In the genomic region with DNA sequence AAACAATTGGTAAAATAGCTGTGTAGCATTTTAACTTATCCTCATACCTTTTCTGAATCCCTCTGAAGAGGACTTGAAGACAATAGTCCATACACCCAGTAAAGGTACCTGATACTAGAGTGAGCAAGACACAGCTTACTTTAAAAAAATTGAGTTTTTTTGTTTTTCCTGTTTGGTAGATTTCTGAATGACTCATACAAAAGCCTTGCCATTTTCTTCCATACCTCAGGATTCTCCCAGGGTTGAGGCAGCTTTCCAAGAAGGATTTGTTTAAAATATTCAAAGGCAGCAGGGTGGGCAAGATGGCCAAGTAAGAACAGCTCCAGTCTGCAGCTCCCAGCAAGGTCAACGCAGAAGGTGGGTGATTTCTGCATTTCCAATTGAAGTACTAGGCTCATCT, we compare ENCODE assay signal across 26 cellular contexts.
"Had no signal": no experiment of that assay in that cellular context is flagged by ENCODE, and none has a peak within 500 bp of the region (broad histone marks: within the 10 kb centered on the region; RNA-seq: fewer than 3 reads in every experiment).

No MANE protein-coding gene starts in this region.

- H3K36me3 Mint-ChIP-seq: activated naive CD8-positive, alpha-beta T cell treated with anti-CD3 and anti-CD28 coated beads for 36 hours; memory B cell; stimulated activated effector memory CD8-positive, alpha-beta T cell treated with anti-CD3 and anti-CD28 coated beads, Interleukin-12 subunit alpha, Interleukin-12 subunit beta, amount 100 ng/mL, for 72 hours had no signal

- H3K27me3 Mint-ChIP-seq: memory B cell; stimulated activated naive CD8-positive, alpha-beta T cell treated with anti-CD3 and anti-CD28 coated beads, Interleukin-15, amount 100 ng/mL, for 72 hours had no signal

- H3K4me3 ChIP-seq: body of pancreas, esophagus muscularis mucosa, heart left ventricle, pancreas, psoas muscle, right lobe of liver, tibial artery, uterus had no signal

- H3K36me3 ChIP-seq: esophagus muscularis mucosa, heart left ventricle, neutrophil, pancreas, right lobe of liver, tibial artery, uterus had no signal

- H3K27me3 ChIP-seq: body of pancreas, esophagus muscularis mucosa, heart left ventricle, neutrophil, pancreas, right lobe of liver, tibial artery, uterus had no signal

- H3K4me1 Mint-ChIP-seq: activated naive CD8-positive, alpha-beta T cell treated with anti-CD3 and anti-CD28 coated beads for 36 hours; memory B cell; nephron; stimulated activated effector memory CD8-positive, alpha-beta T cell treated with anti-CD3 and anti-CD28 coated beads, Interleukin-12 subunit alpha, Interleukin-12 subunit beta, amount 100 ng/mL, for 72 hours; stimulated activated naive CD8-positive, alpha-beta T cell treated with anti-CD3 and anti-CD28 coated beads, Interleukin-15, amount 100 ng/mL, for 72 hours had no signal

- H3K4me1 ChIP-seq: body of pancreas, esophagus muscularis mucosa, heart left ventricle, pancreas, psoas muscle, right lobe of liver, tibial artery, uterus had no signal

- ATAC-seq: body of pancreas; heart left ventricle; left cardiac atrium; pancreas; psoas muscle; right lobe of liver; stimulated activated effector memory CD8-positive, alpha-beta T cell treated with anti-CD3 and anti-CD28 coated beads, Interleukin-12 subunit alpha, Interleukin-12 subunit beta, amount 100 ng/mL, for 72 hours; stimulated activated naive CD8-positive, alpha-beta T cell treated with anti-CD3 and anti-CD28 coated beads, Interleukin-15, amount 100 ng/mL, for 72 hours had no signal

- H3K27ac Mint-ChIP-seq: activated naive CD8-positive, alpha-beta T cell treated with anti-CD3 and anti-CD28 coated beads for 36 hours; memory B cell; nephron; stimulated activated effector memory CD8-positive, alpha-beta T cell treated with anti-CD3 and anti-CD28 coated beads, Interleukin-12 subunit alpha, Interleukin-12 subunit beta, amount 100 ng/mL, for 72 hours; stimulated activated naive CD8-positive, alpha-beta T cell treated with anti-CD3 and anti-CD28 coated beads, Interleukin-15, amount 100 ng/mL, for 72 hours had no signal

- DNase-seq: activated CD4-positive, alpha-beta T cell treated with anti-CD3 and anti-CD28 coated beads for 1 hour; activated CD4-positive, alpha-beta T cell treated with anti-CD3 and anti-CD28 coated beads, Interleukin-2, amount 50 U/mL, for 1 hour; activated naive CD4-positive, alpha-beta T cell; activated naive CD8-positive, alpha-beta T cell treated with anti-CD3 and anti-CD28 coated beads for 36 hours; activated T-cell treated with anti-CD3 and anti-CD28 coated beads, Interleukin-2, amount 50 U/mL, for 1 hour; body of pancreas; caudate nucleus; dermis blood vessel endothelial cell; effector CD8-positive, alpha-beta T cell; heart left ventricle; islet precursor cell; left cardiac atrium; pancreas; psoas muscle; right lobe of liver; small intestine; stimulated activated CD4-positive, alpha-beta T cell treated with anti-CD3 and anti-CD28 coated beads, Interleukin-2, amount 100 ng/mL, for 24 hours; stimulated activated naive CD8-positive, alpha-beta T cell treated with anti-CD3 and anti-CD28 coated beads, Interleukin-15, amount 100 ng/mL, for 72 hours; T-helper 1 cell; tibial artery; uterus had no signal

- H3K9me3 ChIP-seq: body of pancreas, esophagus muscularis mucosa, neutrophil, pancreas, psoas muscle, right lobe of liver, tibial artery, uterus had no signal

- H3K4me3 Mint-ChIP-seq: activated naive CD8-positive, alpha-beta T cell treated with anti-CD3 and anti-CD28 coated beads for 36 hours; memory B cell; nephron; stimulated activated effector memory CD8-positive, alpha-beta T cell treated with anti-CD3 and anti-CD28 coated beads, Interleukin-12 subunit alpha, Interleukin-12 subunit beta, amount 100 ng/mL, for 72 hours; stimulated activated naive CD8-positive, alpha-beta T cell treated with anti-CD3 and anti-CD28 coated beads, Interleukin-15, amount 100 ng/mL, for 72 hours had no signal

- H3K27ac ChIP-seq: body of pancreas, esophagus muscularis mucosa, heart left ventricle, neutrophil, pancreas, psoas muscle, right lobe of liver, tibial artery, uterus had no signal
